In the genomic region with DNA sequence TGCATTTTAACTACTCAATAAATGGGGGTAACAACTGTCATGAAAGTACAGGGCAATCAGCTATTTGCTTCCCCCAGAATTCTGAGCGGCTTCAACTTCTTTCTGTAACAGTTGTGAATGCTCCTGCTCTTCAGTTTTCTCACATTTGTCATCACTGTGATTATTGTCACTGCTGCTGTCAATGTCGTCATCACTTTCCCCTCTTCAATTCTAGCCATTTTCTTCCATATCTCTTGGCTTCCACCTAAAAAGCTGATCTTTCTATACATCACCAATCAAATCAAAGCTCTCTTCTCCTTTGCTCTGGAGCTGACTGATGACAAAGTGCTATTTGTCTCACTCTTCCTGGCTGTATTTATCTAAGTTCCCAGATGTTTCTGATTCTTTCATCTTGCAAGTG, we compare ENCODE assay signal across 3 cellular contexts.
TF ChIP-seq lines count a peak whose summit lies in the region.

No MANE protein-coding gene starts in this region.

TF ChIP-seq in HepG2, 621 proteins besides CTCF, POLR2A, EP300 and RAD21:
- TF ChIP-seq CREB1 (IDR thresholded peaks at IDR 0.05) (peak; percentile 80), CREB1 (CRISPR knock-in tag; IDR thresholded peaks at IDR 0.05) (no peak), ATF7 (IDR thresholded peaks at IDR 0.05) (peak; percentile 78), ATF7 (CRISPR knock-in tag; IDR thresholded peaks at IDR 0.05) (no peak)
- TF ChIP-seq, protein P1, sequence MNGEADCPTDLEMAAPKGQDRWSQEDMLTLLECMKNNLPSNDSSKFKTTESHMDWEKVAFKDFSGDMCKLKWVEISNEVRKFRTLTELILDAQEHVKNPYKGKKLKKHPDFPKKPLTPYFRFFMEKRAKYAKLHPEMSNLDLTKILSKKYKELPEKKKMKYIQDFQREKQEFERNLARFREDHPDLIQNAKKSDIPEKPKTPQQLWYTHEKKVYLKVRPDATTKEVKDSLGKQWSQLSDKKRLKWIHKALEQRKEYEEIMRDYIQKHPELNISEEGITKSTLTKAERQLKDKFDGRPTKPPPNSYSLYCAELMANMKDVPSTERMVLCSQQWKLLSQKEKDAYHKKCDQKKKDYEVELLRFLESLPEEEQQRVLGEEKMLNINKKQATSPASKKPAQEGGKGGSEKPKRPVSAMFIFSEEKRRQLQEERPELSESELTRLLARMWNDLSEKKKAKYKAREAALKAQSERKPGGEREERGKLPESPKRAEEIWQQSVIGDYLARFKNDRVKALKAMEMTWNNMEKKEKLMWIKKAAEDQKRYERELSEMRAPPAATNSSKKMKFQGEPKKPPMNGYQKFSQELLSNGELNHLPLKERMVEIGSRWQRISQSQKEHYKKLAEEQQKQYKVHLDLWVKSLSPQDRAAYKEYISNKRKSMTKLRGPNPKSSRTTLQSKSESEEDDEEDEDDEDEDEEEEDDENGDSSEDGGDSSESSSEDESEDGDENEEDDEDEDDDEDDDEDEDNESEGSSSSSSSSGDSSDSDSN (CRISPR knock-in tag; IDR thresholded peaks at IDR 0.05): no peak

TF ChIP-seq in GM23338, 12 proteins besides CTCF, POLR2A, EP300 and RAD21 (continues in another document):
- TF ChIP-seq ZNF331 (CRISPR knock-in tag; IDR thresholded peaks at IDR 0.05; ENCODE audit: low read depth): no peak
- TF ChIP-seq JUNB (IDR thresholded peaks at IDR 0.05; ENCODE audit: unreplicated experiment): no peak
- TF ChIP-seq, protein P2, sequence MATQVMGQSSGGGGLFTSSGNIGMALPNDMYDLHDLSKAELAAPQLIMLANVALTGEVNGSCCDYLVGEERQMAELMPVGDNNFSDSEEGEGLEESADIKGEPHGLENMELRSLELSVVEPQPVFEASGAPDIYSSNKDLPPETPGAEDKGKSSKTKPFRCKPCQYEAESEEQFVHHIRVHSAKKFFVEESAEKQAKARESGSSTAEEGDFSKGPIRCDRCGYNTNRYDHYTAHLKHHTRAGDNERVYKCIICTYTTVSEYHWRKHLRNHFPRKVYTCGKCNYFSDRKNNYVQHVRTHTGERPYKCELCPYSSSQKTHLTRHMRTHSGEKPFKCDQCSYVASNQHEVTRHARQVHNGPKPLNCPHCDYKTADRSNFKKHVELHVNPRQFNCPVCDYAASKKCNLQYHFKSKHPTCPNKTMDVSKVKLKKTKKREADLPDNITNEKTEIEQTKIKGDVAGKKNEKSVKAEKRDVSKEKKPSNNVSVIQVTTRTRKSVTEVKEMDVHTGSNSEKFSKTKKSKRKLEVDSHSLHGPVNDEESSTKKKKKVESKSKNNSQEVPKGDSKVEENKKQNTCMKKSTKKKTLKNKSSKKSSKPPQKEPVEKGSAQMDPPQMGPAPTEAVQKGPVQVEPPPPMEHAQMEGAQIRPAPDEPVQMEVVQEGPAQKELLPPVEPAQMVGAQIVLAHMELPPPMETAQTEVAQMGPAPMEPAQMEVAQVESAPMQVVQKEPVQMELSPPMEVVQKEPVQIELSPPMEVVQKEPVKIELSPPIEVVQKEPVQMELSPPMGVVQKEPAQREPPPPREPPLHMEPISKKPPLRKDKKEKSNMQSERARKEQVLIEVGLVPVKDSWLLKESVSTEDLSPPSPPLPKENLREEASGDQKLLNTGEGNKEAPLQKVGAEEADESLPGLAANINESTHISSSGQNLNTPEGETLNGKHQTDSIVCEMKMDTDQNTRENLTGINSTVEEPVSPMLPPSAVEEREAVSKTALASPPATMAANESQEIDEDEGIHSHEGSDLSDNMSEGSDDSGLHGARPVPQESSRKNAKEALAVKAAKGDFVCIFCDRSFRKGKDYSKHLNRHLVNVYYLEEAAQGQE (IDR thresholded peaks at IDR 0.05; ENCODE audit: unreplicated experiment): no peak
- TF ChIP-seq EZH2 (IDR thresholded peaks at IDR 0.05; ENCODE audit: low read depth, unreplicated experiment): no peak
- TF ChIP-seq, protein P3, sequence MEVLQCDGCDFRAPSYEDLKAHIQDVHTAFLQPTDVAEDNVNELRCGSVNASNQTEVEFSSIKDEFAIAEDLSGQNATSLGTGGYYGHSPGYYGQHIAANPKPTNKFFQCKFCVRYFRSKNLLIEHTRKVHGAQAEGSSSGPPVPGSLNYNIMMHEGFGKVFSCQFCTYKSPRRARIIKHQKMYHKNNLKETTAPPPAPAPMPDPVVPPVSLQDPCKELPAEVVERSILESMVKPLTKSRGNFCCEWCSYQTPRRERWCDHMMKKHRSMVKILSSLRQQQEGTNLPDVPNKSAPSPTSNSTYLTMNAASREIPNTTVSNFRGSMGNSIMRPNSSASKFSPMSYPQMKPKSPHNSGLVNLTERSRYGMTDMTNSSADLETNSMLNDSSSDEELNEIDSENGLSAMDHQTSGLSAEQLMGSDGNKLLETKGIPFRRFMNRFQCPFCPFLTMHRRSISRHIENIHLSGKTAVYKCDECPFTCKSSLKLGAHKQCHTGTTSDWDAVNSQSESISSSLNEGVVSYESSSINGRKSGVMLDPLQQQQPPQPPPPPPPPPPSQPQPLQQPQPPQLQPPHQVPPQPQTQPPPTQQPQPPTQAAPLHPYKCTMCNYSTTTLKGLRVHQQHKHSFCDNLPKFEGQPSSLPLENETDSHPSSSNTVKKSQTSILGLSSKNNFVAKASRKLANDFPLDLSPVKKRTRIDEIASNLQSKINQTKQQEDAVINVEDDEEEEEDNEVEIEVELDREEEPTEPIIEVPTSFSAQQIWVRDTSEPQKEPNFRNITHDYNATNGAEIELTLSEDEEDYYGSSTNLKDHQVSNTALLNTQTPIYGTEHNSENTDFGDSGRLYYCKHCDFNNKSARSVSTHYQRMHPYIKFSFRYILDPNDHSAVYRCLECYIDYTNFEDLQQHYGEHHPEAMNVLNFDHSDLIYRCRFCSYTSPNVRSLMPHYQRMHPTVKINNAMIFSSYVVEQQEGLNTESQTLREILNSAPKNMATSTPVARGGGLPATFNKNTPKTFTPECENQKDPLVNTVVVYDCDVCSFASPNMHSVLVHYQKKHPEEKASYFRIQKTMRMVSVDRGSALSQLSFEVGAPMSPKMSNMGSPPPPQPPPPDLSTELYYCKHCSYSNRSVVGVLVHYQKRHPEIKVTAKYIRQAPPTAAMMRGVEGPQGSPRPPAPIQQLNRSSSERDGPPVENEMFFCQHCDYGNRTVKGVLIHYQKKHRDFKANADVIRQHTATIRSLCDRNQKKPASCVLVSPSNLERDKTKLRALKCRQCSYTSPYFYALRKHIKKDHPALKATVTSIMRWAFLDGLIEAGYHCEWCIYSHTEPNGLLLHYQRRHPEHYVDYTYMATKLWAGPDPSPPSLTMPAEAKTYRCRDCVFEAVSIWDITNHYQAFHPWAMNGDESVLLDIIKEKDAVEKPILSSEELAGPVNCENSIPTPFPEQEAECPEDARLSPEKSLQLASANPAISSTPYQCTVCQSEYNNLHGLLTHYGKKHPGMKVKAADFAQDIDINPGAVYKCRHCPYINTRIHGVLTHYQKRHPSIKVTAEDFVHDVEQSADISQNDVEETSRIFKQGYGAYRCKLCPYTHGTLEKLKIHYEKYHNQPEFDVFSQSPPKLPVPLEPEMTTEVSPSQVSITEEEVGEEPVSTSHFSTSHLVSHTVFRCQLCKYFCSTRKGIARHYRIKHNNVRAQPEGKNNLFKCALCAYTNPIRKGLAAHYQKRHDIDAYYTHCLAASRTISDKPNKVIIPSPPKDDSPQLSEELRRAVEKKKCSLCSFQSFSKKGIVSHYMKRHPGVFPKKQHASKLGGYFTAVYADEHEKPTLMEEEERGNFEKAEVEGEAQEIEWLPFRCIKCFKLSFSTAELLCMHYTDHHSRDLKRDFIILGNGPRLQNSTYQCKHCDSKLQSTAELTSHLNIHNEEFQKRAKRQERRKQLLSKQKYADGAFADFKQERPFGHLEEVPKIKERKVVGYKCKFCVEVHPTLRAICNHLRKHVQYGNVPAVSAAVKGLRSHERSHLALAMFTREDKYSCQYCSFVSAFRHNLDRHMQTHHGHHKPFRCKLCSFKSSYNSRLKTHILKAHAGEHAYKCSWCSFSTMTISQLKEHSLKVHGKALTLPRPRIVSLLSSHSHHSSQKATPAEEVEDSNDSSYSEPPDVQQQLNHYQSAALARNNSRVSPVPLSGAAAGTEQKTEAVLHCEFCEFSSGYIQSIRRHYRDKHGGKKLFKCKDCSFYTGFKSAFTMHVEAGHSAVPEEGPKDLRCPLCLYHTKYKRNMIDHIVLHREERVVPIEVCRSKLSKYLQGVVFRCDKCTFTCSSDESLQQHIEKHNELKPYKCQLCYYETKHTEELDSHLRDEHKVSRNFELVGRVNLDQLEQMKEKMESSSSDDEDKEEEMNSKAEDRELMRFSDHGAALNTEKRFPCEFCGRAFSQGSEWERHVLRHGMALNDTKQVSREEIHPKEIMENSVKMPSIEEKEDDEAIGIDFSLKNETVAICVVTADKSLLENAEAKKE (CRISPR knock-in tag; IDR thresholded peaks at IDR 0.05): no peak
- no peak for TF ChIP-seq NANOG (IDR thresholded peaks at IDR 0.05; ENCODE audit: borderline replicate concordance)
- no peak for TF ChIP-seq POLR2AphosphoS5 (IDR thresholded peaks at IDR 0.05; ENCODE audit: low read depth)

TF ChIP-seq in neural cell, 6 proteins besides CTCF, POLR2A, EP300 and RAD21:
- TF ChIP-seq MXI1 (conservative IDR thresholded peaks at IDR 0.05; ENCODE audit: poor library complexity, severe bottlenecking): no peak
- no peak for TF ChIP-seq TAF1 (IDR thresholded peaks at IDR 0.05; ENCODE audit: low read depth)
- TF ChIP-seq, protein P2 (IDR thresholded peaks at IDR 0.05; ENCODE audit: borderline replicate concordance): no peak
- TF ChIP-seq SMC3 (conservative IDR thresholded peaks at IDR 0.05; ENCODE audit: poor library complexity): no peak
- TF ChIP-seq EZH2 (IDR thresholded peaks at IDR 0.05; ENCODE audit: borderline replicate concordance, insufficient read depth, low read length, poor library complexity, severe bottlenecking): no peak
- no peak for TF ChIP-seq POLR2AphosphoS5 (IDR thresholded peaks at IDR 0.05)
